Comparison of ENCODE assay signal across 34 cellular contexts in the genomic region with DNA sequence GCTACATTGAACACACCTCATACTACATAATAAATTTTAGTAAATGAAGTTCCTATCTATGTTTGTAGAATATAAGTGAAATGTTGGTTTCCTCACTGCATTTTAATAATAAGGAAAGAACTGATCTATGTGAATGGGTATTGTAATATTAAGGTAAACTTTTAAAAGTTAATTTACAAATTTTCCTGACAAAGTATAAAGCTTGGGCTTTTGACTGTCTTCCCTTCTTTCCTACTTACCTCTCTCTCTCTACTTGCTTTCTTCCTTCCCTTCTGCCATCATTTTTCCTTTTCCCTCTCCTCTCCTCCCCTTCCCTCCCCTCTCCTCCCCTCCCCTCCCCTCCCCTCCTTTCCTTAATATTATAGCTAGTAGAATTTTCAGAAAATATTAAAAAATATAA.
"Had no signal": no experiment of that assay in that cellular context is flagged by ENCODE, and none has a peak within 500 bp of the region (broad histone marks: within the 10 kb centered on the region; RNA-seq: fewer than 3 reads in every experiment).

No MANE protein-coding gene starts in this region.

- H3K36me3 ChIP-seq: MG63 had no signal

- H3K9me3 ChIP-seq: MG63 had no signal

- H3K4me3 ChIP-seq: MG63 had no signal

- H3K27me3 ChIP-seq: MG63 had no signal

- DNase-seq: Karpas-422, Kasumi-1, MG63, MM.1S, MV-4-11, NCI-H1048, NCI-H1092, NCI-H1092 treated with DMSO at 0.1 percent for 48 hours, NCI-H1105, NCI-H1105 treated with DMSO at 0.1 percent for 48 hours, NCI-H1417, NCI-H1417 treated with DMSO at 0.1 percent for 48 hours, NCI-H1436, NCI-H1436 treated with DMSO at 0.1 percent for 48 hours, NCI-H146, NCI-H1694, NCI-H1694 treated with DMSO at 0.1 percent for 48 hours, NCI-H187, NCI-H187 treated with DMSO at 0.1 percent for 48 hours, NCI-H1930, NCI-H2029, NCI-H2029 treated with DMSO at 0.1 percent for 48 hours, NCI-H2081, NCI-H2081 treated with DMSO at 0.1 percent for 48 hours, NCI-H2107, NCI-H2171, NCI-H2171 treated with DMSO at 0.1 percent for 48 hours, NCI-H2227 treated with DMSO at 0.1 percent for 48 hours, NCI-H226, NCI-H345, NCI-H446, NCI-H446 treated with DMSO at 0.1 percent for 48 hours, NCI-H510A, NCI-H510A treated with DMSO at 0.1 percent for 48 hours had no signal
